Comparison of ENCODE assay signal across 10 cellular contexts in the genomic region with DNA sequence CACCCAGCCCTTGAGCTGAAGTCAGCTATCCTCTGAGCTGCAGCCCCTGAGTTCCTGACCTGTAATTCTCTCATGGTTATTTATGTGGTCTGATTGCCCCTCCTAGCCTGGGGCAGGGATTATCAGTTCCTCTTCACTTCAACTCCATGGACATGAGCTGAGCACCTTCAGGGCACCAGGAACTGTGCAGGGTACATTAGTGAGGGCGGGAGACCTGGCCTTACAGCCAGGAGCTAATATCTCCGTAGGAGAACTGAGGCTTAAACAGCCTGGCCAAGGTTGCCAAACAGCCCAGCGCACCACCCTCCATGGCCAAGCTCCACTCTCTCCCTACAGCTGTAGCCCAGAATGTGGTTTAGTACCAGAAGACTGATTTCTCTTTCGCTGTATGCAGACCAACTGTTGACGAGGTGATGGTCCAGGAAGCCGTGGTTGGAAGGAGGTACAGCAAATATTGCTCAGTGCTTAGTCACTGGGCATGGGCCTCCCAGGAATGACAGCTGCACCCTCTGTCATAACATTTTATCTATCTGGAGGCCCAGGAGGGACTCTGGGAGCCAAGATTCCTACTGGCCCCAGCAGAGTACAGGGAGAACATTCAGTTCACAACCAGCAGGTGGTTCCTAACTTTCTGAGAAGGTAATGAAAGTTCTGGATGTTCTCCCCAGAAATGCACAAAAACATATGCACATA.
DNase-seq lines count a peak whose midpoint lies in the region; ATAC-seq, FAIRE-seq and TF ChIP-seq lines count a peak whose summit lies in the region.
"Had no signal": no experiment of that assay in that cellular context is flagged by ENCODE, and none has a peak within 500 bp of the region (broad histone marks: within the 10 kb centered on the region; RNA-seq: fewer than 3 reads in every experiment).

No MANE protein-coding gene starts in this region.

- intact Hi-C loops in right cardiac atrium (cut with DNase I) = no loop called here

- H3K27me3 ChIP-seq in right cardiac atrium (ENCODE audit: control insufficient read depth, insufficient read depth) = no peaks in the 10 kb centered on the region

- no peak for TF ChIP-seq POLR2A in H54 (IDR thresholded peaks at IDR 0.05; ENCODE audit: low read depth, low read length)

- no peak overlapping the region for H3K27ac ChIP-seq in right cardiac atrium (ENCODE audit: low read length)

- H3K4me1 ChIP-seq in right cardiac atrium (ENCODE audit: control insufficient read depth, insufficient read depth, low read length) = peaks cover 3% of the 10 kb centered on the region

- ATAC-seq in right cardiac atrium (peak; percentile 57 to 81), GM18868 (IDR thresholded peaks at IDR 0.05; ENCODE audit: unreplicated experiment) (no peak), GM19395 (IDR thresholded peaks at IDR 0.05; ENCODE audit: unreplicated experiment) (no peak)
- ATAC-seq: GM12878 had no signal

- FAIRE-seq in H54 (lab: Jason Lieb, UNC) = peak; percentile 98
- FAIRE-seq: GM12878 had no signal

- H3K9me3 ChIP-seq in right cardiac atrium (ENCODE audit: control insufficient read depth, low read length) = no peaks in the 10 kb centered on the region

- in situ Hi-C loops in ACHN (cut with HindIII; ENCODE audit: low pct_ligation_motif_present, low pct_unique_long_range_greater_than_20kb, low sequenced_read_pairs) = no loop called here

- DNase-seq in ACHN = peak; percentile 83
- peak; percentile 84 for DNase-seq in H54 (ENCODE audit: insufficient read length, low spot score)
- DNase-seq in T1000 (lab: John Stamatoyannopoulos, UW) = peak; percentile 72
- peak in 2 of 3 donors; percentile 47 to 58 for DNase-seq in right cardiac atrium
- DNase-seq in activated CD8-positive, alpha-beta memory T cell treated with anti-CD3 and anti-CD28 coated beads for 24 hours = no peak
- DNase-seq in DMS79 treated with DMSO at 0.1 percent for 48 hours (lab: John Stamatoyannopoulos, UW) = no peak
- DNase-seq: posterior cingulate gyrus had no signal

- H3K4me3 ChIP-seq in right cardiac atrium (ENCODE audit: low read length) = no peak overlapping the region
- H3K4me3 ChIP-seq: GM12878 had no signal

- WGBS in right cardiac atrium = 69% methylated on average over 6 of the region's 6 CpGs

Comparison
In these comparisons a context has a peak if more than half of its experiments do, and no peak if none do; other contexts are left out.
1. DNase-seq: peak in ACHN (single experiment), H54 (single experiment), T1000 (single experiment) and right cardiac atrium (2 of 3); none in activated CD8-positive, alpha-beta memory T cell treated with anti-CD3 and anti-CD28 coated beads for 24 hours (single experiment) and DMS79 treated with DMSO at 0.1 percent for 48 hours (single experiment).
2. ATAC-seq: peak in right cardiac atrium (2 of 2); none in GM18868 (single experiment) and GM19395 (single experiment).